8 cellular contexts compared by ENCODE assay signal in genomic region chr15:101641134-101641764, GRCh38. TPM values are rescaled to one million over a fixed set of nuclear protein-coding genes. Genes with fewer than 3 reads are reported as not detected.
DNase-seq lines count a peak whose midpoint lies in the region; ATAC-seq, FAIRE-seq and TF ChIP-seq lines count a peak whose summit lies in the region.

No MANE protein-coding gene starts in this region.

- peak; percentile 47 for ATAC-seq in GM18858 (IDR thresholded peaks at IDR 0.05; ENCODE audit: unreplicated experiment)
- peak; percentile 48 to 89 (median 86) for ATAC-seq in pancreas

- CTCF ChIA-PET in activated naive CD4-positive, alpha-beta T cell treated with anti-CD3 and anti-CD28 coated beads, Interleukin-2, amount 10 ng/mL, durations not matched to agents 7 days and 5 days (lab: Charles Lee) = interaction anchor here (0.7 to 4.6 kb wide), 25 partner anchors 8 to 577 kb away, joined by 3 to 35 read pairs (median 4); partner anchors contain the start of gene SNRPA1

- TF ChIP-seq POLR2A in transverse colon (IDR thresholded peaks at IDR 0.05) = no peak

- TF ChIP-seq CTCF in pancreas (IDR thresholded peaks at IDR 0.05) = peak; percentile 84 to 92 (median 88)
- peak; percentile 92 to 98 (median 94) for TF ChIP-seq CTCF in transverse colon (IDR thresholded peaks at IDR 0.05)

- no peaks in the 10 kb centered on the region for H3K4me1 ChIP-seq in pancreas
- peaks cover 7 to 45% (median 15%) of the 10 kb centered on the region in 4 donors for H3K4me1 ChIP-seq in transverse colon

- peaks cover 53% of the 10 kb centered on the region for H3K36me3 ChIP-seq in SK-N-MC (ENCODE audit: insufficient read depth, low read length)
- peaks cover 0 to 40% (median 10%) of the 10 kb centered on the region in 3 donors for H3K36me3 ChIP-seq in pancreas
- peaks cover 0 to 29% (median 11%) of the 10 kb centered on the region in 4 donors for H3K36me3 ChIP-seq in transverse colon

- peaks cover 28% of the 10 kb centered on the region for H3K4me1 Mint-ChIP-seq in activated naive CD4-positive, alpha-beta T cell treated with anti-CD3 and anti-CD28 coated beads, Interleukin-2, amount 10 ng/mL, durations not matched to agents 7 days and 5 days

- no peak overlapping the region for H3K9ac ChIP-seq in SK-N-MC (ENCODE audit: insufficient read length)

- peak; percentile 92 for FAIRE-seq in pancreas (lab: Jason Lieb, UNC)

- peak overlapping the region; percentile 89 for H3K27ac ChIP-seq in SK-N-MC
- H3K27ac ChIP-seq in pancreas = peak overlapping the region in 1 of 4 donors; percentile 10
- H3K27ac ChIP-seq in transverse colon = peak overlapping the region; percentile 52 to 76 (median 60)

- 19 to 20% methylated on average over 7 of the region's 7 CpGs for WGBS in pancreas, 2 donors
- WGBS in transverse colon (ENCODE audit: low coverage in 1 of 2), 2 donors = 12 to 20% methylated on average over 7 of the region's 7 CpGs

- intact Hi-C loops in pancreas (cut with DNase I) = loop anchor here in 1 of 3 donors (10.0 kb wide), 1 partner anchor 336 kb away; no protein-coding TSS in a partner anchor
- intact Hi-C loops in transverse colon (cut with DNase I; ENCODE audit: low total_unique reads) = loop anchor here (2.0 kb wide), 1 partner anchor 336 kb away; no protein-coding TSS in a partner anchor

- no peak overlapping the region for H3K4me3 ChIP-seq in SK-N-MC
- no peak overlapping the region for H3K4me3 ChIP-seq in pancreas
- H3K4me3 ChIP-seq in transverse colon = no peak overlapping the region

- no peaks in the 10 kb centered on the region for H3K27me3 Mint-ChIP-seq in activated naive CD4-positive, alpha-beta T cell treated with anti-CD3 and anti-CD28 coated beads, Interleukin-2, amount 10 ng/mL, durations not matched to agents 7 days and 5 days

- TF ChIP-seq EP300 in transverse colon (IDR thresholded peaks at IDR 0.05; ENCODE audit: low read depth) = no peak

- DNase-seq in AG08395 (ENCODE audit: low spot score) = peak; percentile 52
- peak; percentile 40 for DNase-seq in HuH-7.5 (ENCODE audit: low spot score)
- DNase-seq in SK-N-MC (ENCODE audit: low read depth, low spot score) = peak; percentile 57
- DNase-seq in activated naive CD4-positive, alpha-beta T cell treated with anti-CD3 and anti-CD28 coated beads, Interleukin-2, amount 10 ng/mL, durations not matched to agents 7 days and 5 days = peak; percentile 88
- peak; percentile 66 for DNase-seq in germinal center (ENCODE audit: low spot score)
- DNase-seq in pancreas = peak in 4 of 6 donors; percentile 19 to 77 (median 60)
- DNase-seq in transverse colon = peak; percentile 84

- H3K27ac Mint-ChIP-seq in activated naive CD4-positive, alpha-beta T cell treated with anti-CD3 and anti-CD28 coated beads, Interleukin-2, amount 10 ng/mL, durations not matched to agents 7 days and 5 days = peak overlapping the region; percentile 89

- no peaks in the 10 kb centered on the region for H3K9me3 Mint-ChIP-seq in activated naive CD4-positive, alpha-beta T cell treated with anti-CD3 and anti-CD28 coated beads, Interleukin-2, amount 10 ng/mL, durations not matched to agents 7 days and 5 days

- H3K27me3 ChIP-seq in pancreas (no peaks in the 10 kb centered on the region), transverse colon (no peaks in the 10 kb centered on the region)

- H3K36me3 Mint-ChIP-seq in activated naive CD4-positive, alpha-beta T cell treated with anti-CD3 and anti-CD28 coated beads, Interleukin-2, amount 10 ng/mL, durations not matched to agents 7 days and 5 days = peaks cover 53% of the 10 kb centered on the region

- no peak overlapping the region for H3K4me3 Mint-ChIP-seq in activated naive CD4-positive, alpha-beta T cell treated with anti-CD3 and anti-CD28 coated beads, Interleukin-2, amount 10 ng/mL, durations not matched to agents 7 days and 5 days

- in situ Hi-C loops in transverse colon (cut with MboI; ENCODE audit: low pct_ligation_motif_present in 1 of 4, low pct_unique_long_range_greater_than_20kb in 1 of 4, low sequenced_read_pairs in 3 of 4) = loop anchor here (5.0 to 10.0 kb wide), 3 partner anchors 344 to 349 kb away; partner anchors contain the start of gene SNRPA1 (in 3 of the 4)

- H3K9me3 ChIP-seq in SK-N-MC (ENCODE audit: low read depth, low read length) (no peaks in the 10 kb centered on the region), pancreas (no peaks in the 10 kb centered on the region), transverse colon (no peaks in the 10 kb centered on the region)

RNA-seq across cellular contexts. Expression of gene TM2D3, which starts 10.9 kb away (rescaled TPM):
- 10 to 100 TPM; 16.0 to 33.5 (median 18.4) TPM for total RNA-seq in pancreas
- polyA plus RNA-seq in pancreas = 10 to 100 TPM; 20.5 to 42.8 TPM
- 10 to 100 TPM; 13.8 to 46.4 (median 33.6) TPM for total RNA-seq in transverse colon
